Comparison of ENCODE assay signal across 11 cellular contexts in genomic region chr3:179967622-179968021, GRCh38.
A peak's percentile ranks its signal among the peaks of the same experiment; 100 is the strongest.
DNase-seq lines count a peak whose midpoint lies in the region; ATAC-seq and TF ChIP-seq lines count a peak whose summit lies in the region.
"Had no signal": no experiment of that assay in that cellular context is flagged by ENCODE, and none has a peak within 500 bp of the region (broad histone marks: within the 10 kb centered on the region; RNA-seq: fewer than 3 reads in every experiment).

No MANE protein-coding gene starts in this region.

- no peaks in the 10 kb centered on the region for H3K27me3 ChIP-seq in aorta (ENCODE audit: control insufficient read depth in 1 of 2, insufficient read depth in 2 of 2, low read length in 1 of 2)

- peak; percentile 14 for DNase-seq in AG09309 (ENCODE audit: low read depth)
- DNase-seq in NCI-H146 (lab: John Stamatoyannopoulos, UW) = peak; percentile 91
- no peak for DNase-seq in cerebellar cortex (ENCODE audit: low spot score)
- DNase-seq in aorta = no peak
- DNase-seq in Ammon's horn (ENCODE audit: low spot score) = no peak
- DNase-seq in activated gamma-delta T cell treated with Interleukin-2 at 50 U/mL for 16 hours = no peak
- DNase-seq: CD4-positive, alpha-beta T cell; NCI-H774 had no signal

- no peaks in the 10 kb centered on the region for H3K36me3 ChIP-seq in aorta (ENCODE audit: control insufficient read depth in 1 of 2, insufficient read depth in 2 of 2, low read length in 1 of 2)

- WGBS in aorta, 2 donors = 10 to 25% methylated on average over 4 of the region's 4 CpGs

- ATAC-seq in GM19328 (IDR thresholded peaks at IDR 0.05; ENCODE audit: unreplicated experiment) (peak; percentile 92), HG02885 (IDR thresholded peaks at IDR 0.05; ENCODE audit: poor library complexity, unreplicated experiment) (peak; percentile 88), aorta (ENCODE audit: low FRiP score) (no peak)

- intact Hi-C loops in aorta (cut with DNase I) = no loop called here

- H3K27ac ChIP-seq in aorta (ENCODE audit: low read depth in 1 of 2, low read length in 2 of 2) = no peak overlapping the region
- H3K27ac ChIP-seq: HL-60 had no signal

- no peak overlapping the region for H3K4me3 ChIP-seq in AG09309 (ENCODE audit: control insufficient read depth, low read depth, low read length)
- no peak overlapping the region for H3K4me3 ChIP-seq in aorta (ENCODE audit: low read length in 2 of 2)

- no peaks in the 10 kb centered on the region for H3K4me1 ChIP-seq in aorta (ENCODE audit: control insufficient read depth in 1 of 2, insufficient read depth in 2 of 2, low read length in 2 of 2)

- TF ChIP-seq CTCF in AG09309 (IDR thresholded peaks at IDR 0.05; ENCODE audit: control insufficient read depth, insufficient read depth, low read depth, low read length, missing control alignments) = no peak

- H3K9me3 ChIP-seq in aorta (ENCODE audit: control insufficient read depth, low read length) = no peaks in the 10 kb centered on the region

Comparison
In these comparisons a context has a peak if more than half of its experiments do, and no peak if none do; other contexts are left out.
1. DNase-seq: peak in AG09309 (single experiment) and NCI-H146 (single experiment); none in cerebellar cortex (single experiment), aorta (0 of 2), Ammon's horn (single experiment) and activated gamma-delta T cell treated with Interleukin-2 at 50 U/mL for 16 hours (single experiment).